In the genomic region with DNA sequence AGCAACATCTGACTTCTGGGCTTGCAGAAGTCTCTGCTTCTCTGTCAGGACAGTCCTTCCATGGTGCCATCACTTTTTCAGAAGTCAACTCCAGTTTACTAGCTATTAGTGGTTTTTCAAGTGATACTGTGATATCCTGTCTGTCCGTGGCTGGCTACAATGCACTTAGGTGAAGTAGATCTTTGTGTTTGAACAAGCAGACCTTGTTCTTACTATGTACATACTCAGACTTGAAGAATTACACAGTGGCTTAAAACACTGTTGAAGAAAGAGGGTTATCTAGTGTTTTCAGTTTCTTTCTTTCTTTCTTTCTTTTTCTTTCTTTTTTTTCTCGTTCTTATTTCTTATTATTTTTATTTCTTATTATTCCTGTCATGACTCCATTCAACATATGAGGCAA, we compare ENCODE assay signal across 25 cellular contexts.
"Had no signal": no experiment of that assay in that cellular context is flagged by ENCODE, and none has a peak within 500 bp of the region (broad histone marks: within the 10 kb centered on the region; RNA-seq: fewer than 3 reads in every experiment).

No MANE protein-coding gene starts in this region.

- H3K27me3 ChIP-seq: ascending aorta, body of pancreas, Peyer's patch had no signal

- DNase-seq: activated CD4-positive, alpha-beta memory T cell treated with anti-CD3 and anti-CD28 coated beads for 36 hours; activated CD4-positive, alpha-beta T cell treated with anti-CD3 and anti-CD28 coated beads for 1 hour; activated CD4-positive, alpha-beta T cell treated with anti-CD3 and anti-CD28 coated beads, Interleukin-2, amount 10 ng/mL, durations not matched to agents 24 days and 14 days; activated CD8-positive, alpha-beta memory T cell treated with anti-CD3 and anti-CD28 coated beads for 24 hours; activated effector memory CD4-positive, alpha-beta T cell treated with anti-CD3 and anti-CD28 coated beads, Interleukin-2, amount 50 U/mL, for 16 hours; activated naive CD4-positive, alpha-beta T cell treated with Interleukin-2 at 50 U/mL for 16 hours; activated naive CD8-positive, alpha-beta T cell treated with anti-CD3 and anti-CD28 coated beads, Interleukin-2, amount 50 U/mL, for 24 hours; activated T-cell treated with anti-CD3 and anti-CD28 coated beads, Interleukin-2, amount 50 U/mL, for 4 hours; amniotic stem cell; body of pancreas; MM.1S; NCI-H187 treated with DMSO at 0.1 percent for 48 hours; NCI-H2081 treated with DMSO at 0.1 percent for 48 hours; NCI-H2171 treated with DMSO at 0.1 percent for 48 hours; NCI-H226; NCI-H524; NCI-H82; Peyer's patch; Right ventricle myocardium superior; SJCRH30 had no signal

- H3K36me3 ChIP-seq: ascending aorta, cardiac muscle cell, Peyer's patch, SJCRH30 had no signal

- H3K4me3 ChIP-seq: ascending aorta, body of pancreas, cardiac muscle cell, Peyer's patch, SJCRH30 had no signal

- H3K9me3 ChIP-seq: ascending aorta, body of pancreas, Peyer's patch, SJCRH30 had no signal

- H3K27ac ChIP-seq: ascending aorta, body of pancreas, cardiac muscle cell, Peyer's patch, RWPE1, SJCRH30 had no signal

- H3K4me1 ChIP-seq: ascending aorta, body of pancreas, Peyer's patch, SJCRH30 had no signal

- ATAC-seq: activated naive CD4-positive, alpha-beta T cell treated with anti-CD3 and anti-CD28 coated beads, Interleukin-2, amount 50 U/mL, for 72 hours; activated naive CD8-positive, alpha-beta T cell treated with anti-CD3 and anti-CD28 coated beads, Interleukin-2, amount 50 U/mL, for 24 hours; activated T-cell treated with anti-CD3 and anti-CD28 coated beads, Interleukin-2, amount 50 U/mL, for 4 hours; body of pancreas; WTC11 had no signal
